ENCODE assay signal across 25 cellular contexts in genomic region chr6:19028201-19028600, GRCh38.
"Had no signal": no experiment of that assay in that cellular context is flagged by ENCODE, and none has a peak within 500 bp of the region (broad histone marks: within the 10 kb centered on the region; RNA-seq: fewer than 3 reads in every experiment).

No MANE protein-coding gene starts in this region.

- H3K27me3 ChIP-seq: dorsolateral prefrontal cortex, esophagus muscularis mucosa, sigmoid colon, stomach, tibial artery had no signal

- H3K4me3 Mint-ChIP-seq: naive thymus-derived CD4-positive, alpha-beta T cell; nephron; stimulated activated effector memory CD8-positive, alpha-beta T cell treated with anti-CD3 and anti-CD28 coated beads, Interleukin-12 subunit alpha, Interleukin-12 subunit beta, amount 100 ng/mL, for 72 hours; type B pancreatic cell had no signal

- H3K36me3 ChIP-seq: esophagus muscularis mucosa, prostate gland, sigmoid colon, stomach, tibial artery had no signal

- ATAC-seq: left lobe of liver; naive thymus-derived CD4-positive, alpha-beta T cell; right cardiac atrium; stimulated activated effector memory CD8-positive, alpha-beta T cell treated with anti-CD3 and anti-CD28 coated beads, Interleukin-12 subunit alpha, Interleukin-12 subunit beta, amount 100 ng/mL, for 72 hours had no signal

- H3K36me3 Mint-ChIP-seq: naive thymus-derived CD4-positive, alpha-beta T cell; stimulated activated effector memory CD8-positive, alpha-beta T cell treated with anti-CD3 and anti-CD28 coated beads, Interleukin-12 subunit alpha, Interleukin-12 subunit beta, amount 100 ng/mL, for 72 hours; type B pancreatic cell had no signal

- H3K4me1 Mint-ChIP-seq: naive thymus-derived CD4-positive, alpha-beta T cell; stimulated activated effector memory CD8-positive, alpha-beta T cell treated with anti-CD3 and anti-CD28 coated beads, Interleukin-12 subunit alpha, Interleukin-12 subunit beta, amount 100 ng/mL, for 72 hours had no signal

- H3K27ac ChIP-seq: dorsolateral prefrontal cortex, esophagus muscularis mucosa, prostate gland, sigmoid colon, stomach, tibial artery had no signal

- H3K27ac Mint-ChIP-seq: naive thymus-derived CD4-positive, alpha-beta T cell; stimulated activated effector memory CD8-positive, alpha-beta T cell treated with anti-CD3 and anti-CD28 coated beads, Interleukin-12 subunit alpha, Interleukin-12 subunit beta, amount 100 ng/mL, for 72 hours; type B pancreatic cell had no signal

- H3K27me3 Mint-ChIP-seq: type B pancreatic cell had no signal

- H3K4me3 ChIP-seq: dorsolateral prefrontal cortex, esophagus muscularis mucosa, lung, prostate gland, sigmoid colon, stomach, tibial artery had no signal

- H3K9me3 ChIP-seq: esophagus muscularis mucosa, prostate gland, sigmoid colon, stomach, tibial artery had no signal

- DNase-seq: cerebellar nuclear complex; cortex of kidney; dorsolateral prefrontal cortex; effector CD4-positive, alpha-beta T cell; foreskin melanocyte; glutamatergic neuron; hypothalamus; kidney; mesenchymal stem cell; midbrain; naive thymus-derived CD4-positive, alpha-beta T cell; right cardiac atrium; sigmoid colon; stimulated activated CD4-positive, alpha-beta T cell treated with anti-CD3 and anti-CD28 coated beads, Interleukin-2, amount 100 ng/mL, for 24 hours; stimulated activated CD4-positive, alpha-beta T cell treated with anti-CD3 and anti-CD28 coated beads, Interleukin-4, amount 100 ng/mL, for 24 hours; stimulated activated naive CD4-positive, alpha-beta T cell treated with Interleukin-2 at 50 U/mL for 16 hours; stomach; tibial artery had no signal

- FAIRE-seq: kidney had no signal

- H3K4me1 ChIP-seq: prostate gland had no signal
